Comparison of ENCODE assay signal across 7 cellular contexts in genomic region chr3:45749036-45749435, GRCh38. TPM values are rescaled to one million over a fixed set of nuclear protein-coding genes. Genes with fewer than 3 reads are reported as not detected.
"Had no signal": no experiment of that assay in that cellular context is flagged by ENCODE, and none has a peak within 500 bp of the region (broad histone marks: within the 10 kb centered on the region; RNA-seq: fewer than 3 reads in every experiment).

No MANE protein-coding gene starts in this region.

RNA-seq across cellular contexts. Expression of gene SLC6A20, which starts 47.3 kb away (rescaled TPM):
- total RNA-seq: NCI-H460, OCI-LY7, PC-3, Right ventricle myocardium inferior, RPMI7951, SJCRH30, SK-MEL-5 had no signal
